Comparison of ENCODE assay signal across 17 cellular contexts in genomic region chr1:55259906-55260608, GRCh38. TPM values are rescaled to one million over a fixed set of nuclear protein-coding genes. Genes with fewer than 3 reads are reported as not detected.
DNase-seq lines count a peak whose midpoint lies in the region; ATAC-seq and TF ChIP-seq lines count a peak whose summit lies in the region.
"Had no signal": no experiment of that assay in that cellular context is flagged by ENCODE, and none has a peak within 500 bp of the region (broad histone marks: within the 10 kb centered on the region; RNA-seq: fewer than 3 reads in every experiment).

No MANE protein-coding gene starts in this region.

- no peaks in the 10 kb centered on the region for H3K9me3 ChIP-seq in DND-41 (ENCODE audit: insufficient read depth, low read length, severe bottlenecking)
- H3K9me3 ChIP-seq in OCI-LY7 (ENCODE audit: low read length): no peaks in the 10 kb centered on the region
- H3K9me3 ChIP-seq in breast epithelium: no peaks in the 10 kb centered on the region
- H3K9me3 ChIP-seq: A549, body of pancreas, heart left ventricle, tibial nerve had no signal

- CTCF ChIA-PET in OCI-LY7 (lab: Charles Lee; ENCODE audit: unreplicated experiment): interaction anchor here (1.3 kb wide), 1 partner anchor 10 kb away, joined by 8 read pairs; no protein-coding TSS in a partner anchor

- TF ChIP-seq POLR2A in breast epithelium (IDR thresholded peaks at IDR 0.05): no peak

- POLR2A ChIA-PET in OCI-LY7 (lab: Charles Lee): interaction anchor here (0.6 to 1.2 kb wide), 3 partner anchors 20 to 45 kb away, joined by 3 to 6 read pairs (median 3); partner anchors contain the start of gene USP24

- H3K27me3 ChIP-seq in DND-41 (ENCODE audit: insufficient read depth, low read length, poor library complexity) (no peaks in the 10 kb centered on the region), breast epithelium (no peaks in the 10 kb centered on the region)
- H3K27me3 ChIP-seq: body of pancreas, heart left ventricle, tibial nerve had no signal

- H4K20me1 ChIP-seq in DND-41 (ENCODE audit: insufficient read depth, low read length) (no peaks in the 10 kb centered on the region), OCI-LY7 (ENCODE audit: insufficient read depth, low read length) (no peaks in the 10 kb centered on the region)

- peaks cover 7% of the 10 kb centered on the region for H3K4me1 ChIP-seq in DND-41 (ENCODE audit: insufficient read depth, low read length)
- H3K4me1 ChIP-seq in OCI-LY7 (ENCODE audit: insufficient read depth, low read length, poor library complexity, severe bottlenecking): peaks cover 45% of the 10 kb centered on the region
- no peaks in the 10 kb centered on the region for H3K4me1 ChIP-seq in breast epithelium
- H3K4me1 ChIP-seq: A549, body of pancreas, tibial nerve had no signal

- H3K4me2 ChIP-seq in DND-41 (ENCODE audit: insufficient read depth, low read length): no peak overlapping the region
- peak overlapping the region; percentile 43 for H3K4me2 ChIP-seq in OCI-LY7 (ENCODE audit: low read length)
- H3K4me2 ChIP-seq: A549 had no signal

- DNase-seq in DND-41: no peak
- peak; percentile 68 for DNase-seq in OCI-LY7 (ENCODE audit: low spot score)
- DNase-seq in breast epithelium (ENCODE audit: low spot score in 2 of 2): no peak
- no peak for DNase-seq in activated CD4-positive, alpha-beta T cell treated with anti-CD3 and anti-CD28 coated beads, Interleukin-2, amount 50 U/mL, for 4 hours
- DNase-seq in GM10266 (ENCODE audit: extremely low spot score): no peak
- no peak for DNase-seq in DMS79 treated with DMSO at 0.1 percent for 48 hours (lab: John Stamatoyannopoulos, UW)
- DNase-seq: activated CD4-positive, alpha-beta T cell treated with anti-CD3 and anti-CD28 coated beads for 36 hours; body of pancreas; DMS 273 treated with DMSO at 0.1 percent for 48 hours; heart left ventricle; NCI-H187; nephron progenitor cell; SW 1271 had no signal

- no peak overlapping the region for H3K27ac ChIP-seq in DND-41 (ENCODE audit: low read length)
- H3K27ac ChIP-seq in OCI-LY7 (ENCODE audit: low read depth, low read length, poor library complexity, severe bottlenecking): peak overlapping the region; percentile 12
- H3K27ac ChIP-seq in breast epithelium: no peak overlapping the region
- H3K27ac ChIP-seq: A549, body of pancreas, heart left ventricle, tibial nerve had no signal

- H3K9ac ChIP-seq in DND-41 (ENCODE audit: low read depth, low read length): no peak overlapping the region

- no peak for TF ChIP-seq CTCF in DND-41 (IDR thresholded peaks at IDR 0.05; ENCODE audit: borderline replicate concordance, extremely low read depth, low read length, poor library complexity, severe bottlenecking)
- TF ChIP-seq CTCF in OCI-LY7 (conservative IDR thresholded peaks at IDR 0.05; ENCODE audit: low read length): no peak
- no peak for TF ChIP-seq CTCF in breast epithelium (IDR thresholded peaks at IDR 0.05)
- no peak for TF ChIP-seq CTCF in GM10266 (IDR thresholded peaks at IDR 0.05; ENCODE audit: control insufficient read depth, insufficient read depth, low read depth, missing control alignments)

- no peaks in the 10 kb centered on the region for H3K9me2 ChIP-seq in OCI-LY7 (ENCODE audit: insufficient read depth, low read length)

- intact Hi-C loops in OCI-LY7 (cut with micrococcal nuclease; ENCODE audit: unreplicated experiment): no loop called here
- intact Hi-C loops in breast epithelium (cut with DNase I; ENCODE audit: low total_unique reads): no loop called here

- H2AFZ ChIP-seq in DND-41 (ENCODE audit: low read depth, low read length) (no peak overlapping the region), OCI-LY7 (ENCODE audit: low read length) (peak overlapping the region; percentile 77)

- no peak overlapping the region for H3K4me3 ChIP-seq in DND-41 (ENCODE audit: low read depth in 1 of 2, low read length in 2 of 2)
- no peak overlapping the region for H3K4me3 ChIP-seq in OCI-LY7 (ENCODE audit: low read depth, low read length, poor library complexity, severe bottlenecking)
- H3K4me3 ChIP-seq in breast epithelium: no peak overlapping the region
- H3K4me3 ChIP-seq: A549, body of pancreas, heart left ventricle, tibial nerve had no signal

- BruUV-seq in OCI-LY7 (replicated peaks; lab: Mats Ljungman, UMichigan): no TSS peak

- H3K79me2 ChIP-seq in DND-41 (ENCODE audit: insufficient read depth, low read length): no peaks in the 10 kb centered on the region
- H3K79me2 ChIP-seq in OCI-LY7 (ENCODE audit: insufficient read depth, low read depth, low read length): no peaks in the 10 kb centered on the region

- ATAC-seq in DND-41 (ENCODE audit: insufficient read depth, low read depth) (0 out of 3 replicates have a peak, but pooled peaks have one; percentile 29), GM21390 (IDR thresholded peaks at IDR 0.05; ENCODE audit: unreplicated experiment) (peak; percentile 49), HG03066 (IDR thresholded peaks at IDR 0.05; ENCODE audit: low read depth, unreplicated experiment) (peak; percentile 44)
- ATAC-seq: A549; activated CD4-positive, alpha-beta T cell treated with anti-CD3 and anti-CD28 coated beads for 36 hours; body of pancreas; heart left ventricle had no signal

- no peaks in the 10 kb centered on the region for H3K36me3 ChIP-seq in DND-41 (ENCODE audit: insufficient read depth, low read length)
- no peaks in the 10 kb centered on the region for H3K36me3 ChIP-seq in OCI-LY7 (ENCODE audit: insufficient read depth, low read length)
- H3K36me3 ChIP-seq in breast epithelium: no peaks in the 10 kb centered on the region
- H3K36me3 ChIP-seq: heart left ventricle, tibial nerve had no signal

RNA-seq across cellular contexts. Expression of gene USP24, which starts 44.9 kb away (rescaled TPM):
- total RNA-seq in OCI-LY7 (2014; rRNA removed; shearing (Covaris generic)): 35.1 and 42.5 TPM in 2 replicates
- 46.3 and 49.1 TPM in 2 replicates for total RNA-seq in OCI-LY7 (2022)
- total RNA-seq in breast epithelium: 100 to 1,000 TPM in 1 of 3 donors, 10 to 100 TPM in 2; 51.5 to 103 (median 77.3) TPM
